8 cellular contexts compared by ENCODE assay signal in the genomic region with DNA sequence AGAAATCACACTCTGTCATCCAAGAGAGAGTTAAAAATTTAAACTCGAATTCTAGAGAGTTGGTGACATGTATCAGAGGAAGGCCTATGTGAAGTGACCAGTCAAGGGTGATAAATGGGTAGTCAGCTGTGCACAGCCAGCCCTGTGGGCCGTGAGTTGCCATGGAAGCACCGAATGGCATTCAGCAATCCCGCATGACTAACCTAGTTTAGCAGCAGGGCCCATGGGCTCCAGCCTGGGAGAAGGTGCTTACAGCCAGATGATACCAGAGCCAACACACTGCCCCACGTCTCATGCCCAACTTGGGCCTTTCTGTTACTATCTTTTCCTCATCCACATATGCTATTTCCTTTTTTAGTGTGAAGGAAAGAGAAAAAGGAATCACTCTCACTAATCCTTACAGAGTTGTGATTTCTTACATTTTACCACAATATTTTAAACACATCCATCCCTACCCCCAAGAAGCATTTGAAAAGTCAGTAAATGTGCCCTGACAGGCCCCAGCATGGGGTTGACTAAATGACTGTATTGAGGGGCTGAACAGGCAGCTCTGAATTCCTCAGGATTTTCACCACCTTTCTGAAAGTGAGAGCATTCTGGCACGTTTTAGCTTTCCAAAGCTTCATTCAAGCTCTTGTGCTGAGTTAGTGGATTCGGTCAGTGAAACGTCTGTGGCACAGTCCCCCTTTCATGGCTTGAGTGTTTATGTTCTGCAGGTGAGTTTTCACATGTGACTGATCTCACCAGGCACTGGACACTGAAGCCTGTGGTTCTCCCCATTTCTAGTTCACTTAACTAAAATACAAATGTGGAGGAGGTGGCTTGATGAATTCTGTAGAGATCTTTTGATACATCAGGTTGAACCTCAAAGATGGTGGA.
DNase-seq lines count a peak whose midpoint lies in the region; ATAC-seq, FAIRE-seq and TF ChIP-seq lines count a peak whose summit lies in the region.

No MANE protein-coding gene starts in this region.

- no peak overlapping the region for H3K9ac ChIP-seq in mucosa of rectum (ENCODE audit: low read depth in 1 of 2, low read length in 2 of 2)

- no peak for TF ChIP-seq CTCF in epithelial cell of proximal tubule (conservative IDR thresholded peaks at IDR 0.05; ENCODE audit: low read depth, low read length)

- H3K4me3 ChIP-seq in epithelial cell of proximal tubule (ENCODE audit: low read depth, low read length) (no peak overlapping the region), mucosa of rectum (ENCODE audit: low read length in 2 of 2) (no peak overlapping the region)

- H3K9me3 ChIP-seq in mucosa of rectum (ENCODE audit: control insufficient read depth in 2 of 2, low read length in 2 of 2), result no peaks in the 10 kb centered on the region

- no peaks in the 10 kb centered on the region for H3K27me3 ChIP-seq in mucosa of rectum (ENCODE audit: control insufficient read depth in 2 of 2, insufficient read depth in 2 of 2, low read length in 2 of 2)

- no peaks in the 10 kb centered on the region for H3K36me3 ChIP-seq in mucosa of rectum (ENCODE audit: control insufficient read depth in 2 of 2, insufficient read depth in 2 of 2, low read length in 2 of 2)

- peaks cover 6 to 12% of the 10 kb centered on the region in 2 donors for H3K4me1 ChIP-seq in mucosa of rectum (ENCODE audit: control insufficient read depth in 2 of 2, insufficient read depth in 2 of 2, low read length in 2 of 2)

- FAIRE-seq in RCC 7860 (lab: Jason Lieb, UNC), result peak; percentile 94

- ATAC-seq in HG02610 (IDR thresholded peaks at IDR 0.05; ENCODE audit: unreplicated experiment) (peak; percentile 66), HG02970 (IDR thresholded peaks at IDR 0.05; ENCODE audit: low FRiP score, unreplicated experiment) (no peak)

- peak overlapping the region; percentile 19 to 24 for H3K27ac ChIP-seq in mucosa of rectum (ENCODE audit: low read depth in 2 of 2, low read length in 2 of 2)

- DNase-seq in DMS79 treated with DMSO at 0.1 percent for 48 hours (lab: John Stamatoyannopoulos, UW), result peak; percentile 26
- DNase-seq in RCC 7860 (ENCODE audit: low spot score), result peak; percentile 95
- peak; percentile 94 for DNase-seq in epithelial cell of proximal tubule (ENCODE audit: low read depth)
- no peak for DNase-seq in stimulated activated CD4-positive, alpha-beta T cell treated with anti-CD3 and anti-CD28 coated beads, Interleukin-1b, Interleukin-23, amount 100 ng/mL, for 48 hours
- no peak for DNase-seq in activated gamma-delta T cell treated with Interleukin-2 at 50 U/mL for 16 hours

Comparison
In these comparisons a context has a peak if more than half of its experiments do, and no peak if none do; other contexts are left out.
1. DNase-seq: peak in DMS79 treated with DMSO at 0.1 percent for 48 hours (single experiment), RCC 7860 (single experiment) and epithelial cell of proximal tubule (single experiment); none in stimulated activated CD4-positive, alpha-beta T cell treated with anti-CD3 and anti-CD28 coated beads, Interleukin-1b, Interleukin-23, amount 100 ng/mL, for 48 hours (single experiment) and activated gamma-delta T cell treated with Interleukin-2 at 50 U/mL for 16 hours (single experiment).